Comparison of ENCODE assay signal across 13 cellular contexts in genomic region chr16:66135376-66135775, GRCh38.
DNase-seq lines count a peak whose midpoint lies in the region; ATAC-seq and TF ChIP-seq lines count a peak whose summit lies in the region.
"Had no signal": no experiment of that assay in that cellular context is flagged by ENCODE, and none has a peak within 500 bp of the region (broad histone marks: within the 10 kb centered on the region; RNA-seq: fewer than 3 reads in every experiment).

No MANE protein-coding gene starts in this region.

- H3K4me1 ChIP-seq in ascending aorta = peaks cover 0 to 3% of the 10 kb centered on the region in 2 donors
- peaks cover 9% of the 10 kb centered on the region for H3K4me1 ChIP-seq in upper lobe of right lung
- H3K4me1 ChIP-seq: left lung had no signal

- H3K9me3 ChIP-seq in ascending aorta (no peaks in the 10 kb centered on the region), upper lobe of right lung (no peaks in the 10 kb centered on the region)
- H3K9me3 ChIP-seq: left lung had no signal

- H3K9me3 Mint-ChIP-seq in nephron = no peaks in the 10 kb centered on the region
- H3K9me3 Mint-ChIP-seq: activated naive CD4-positive, alpha-beta T cell treated with anti-CD3 and anti-CD28 coated beads, Interleukin-2, amount 50 U/mL, for 24 hours; CD4-positive, alpha-beta T cell had no signal

- H3K27me3 Mint-ChIP-seq in nephron (ENCODE audit: low read depth) = peaks cover 8% of the 10 kb centered on the region

- ATAC-seq in left ventricle myocardium superior (peak; percentile 98), upper lobe of right lung (peak; percentile 61), HG02571 (IDR thresholded peaks at IDR 0.05; ENCODE audit: unreplicated experiment) (no peak), HG02973 (IDR thresholded peaks at IDR 0.05; ENCODE audit: unreplicated experiment) (no peak), HG02970 (IDR thresholded peaks at IDR 0.05; ENCODE audit: low FRiP score, unreplicated experiment) (no peak)
- ATAC-seq: activated CD4-positive, CD25-positive, alpha-beta regulatory T cell treated with anti-CD3 and anti-CD28 coated beads, Interleukin-2, amount 50 U/mL, for 24 hours; left lung had no signal

- H3K27ac Mint-ChIP-seq in nephron = peak overlapping the region; percentile 74 to 95 (median 83)
- H3K27ac Mint-ChIP-seq: activated naive CD4-positive, alpha-beta T cell treated with anti-CD3 and anti-CD28 coated beads, Interleukin-2, amount 50 U/mL, for 24 hours; CD4-positive, alpha-beta T cell had no signal

- peak; percentile 11 to 68 for DNase-seq in ascending aorta (ENCODE audit: low spot score in 2 of 2)
- DNase-seq in left ventricle myocardium superior = peak; percentile 69
- no peak for DNase-seq in upper lobe of right lung
- DNase-seq: CD4-positive, alpha-beta T cell; EL; left lung; NCI-H187 treated with DMSO at 0.1 percent for 48 hours had no signal

- H3K4me1 Mint-ChIP-seq in nephron = peaks cover 62% of the 10 kb centered on the region
- H3K4me1 Mint-ChIP-seq: activated naive CD4-positive, alpha-beta T cell treated with anti-CD3 and anti-CD28 coated beads, Interleukin-2, amount 50 U/mL, for 24 hours had no signal

- peak overlapping the region in 1 of 2 donors; percentile 50 for H3K27ac ChIP-seq in ascending aorta
- H3K27ac ChIP-seq in upper lobe of right lung = no peak overlapping the region

- no peaks in the 10 kb centered on the region for H3K36me3 ChIP-seq in ascending aorta
- H3K36me3 ChIP-seq in upper lobe of right lung = no peaks in the 10 kb centered on the region
- H3K36me3 ChIP-seq: left lung had no signal

- H3K4me3 Mint-ChIP-seq in nephron = no peak overlapping the region
- H3K4me3 Mint-ChIP-seq: activated naive CD4-positive, alpha-beta T cell treated with anti-CD3 and anti-CD28 coated beads, Interleukin-2, amount 50 U/mL, for 24 hours; CD4-positive, alpha-beta T cell had no signal

- H3K27me3 ChIP-seq in ascending aorta (no peaks in the 10 kb centered on the region), upper lobe of right lung (no peaks in the 10 kb centered on the region)

- H3K36me3 Mint-ChIP-seq in nephron (ENCODE audit: low read depth) = no peaks in the 10 kb centered on the region
- H3K36me3 Mint-ChIP-seq: activated naive CD4-positive, alpha-beta T cell treated with anti-CD3 and anti-CD28 coated beads, Interleukin-2, amount 50 U/mL, for 24 hours had no signal

- intact Hi-C loops in ascending aorta (cut with DNase I) (no loop called here), left ventricle myocardium superior (cut with micrococcal nuclease) (no loop called here), upper lobe of right lung (cut with DNase I) (no loop called here)

- TF ChIP-seq CTCF in ascending aorta (IDR thresholded peaks at IDR 0.05) (no peak), nephron (IDR thresholded peaks at IDR 0.05; ENCODE audit: unreplicated experiment in 3 of 3) (no peak), upper lobe of right lung (IDR thresholded peaks at IDR 0.05) (no peak)

- H3K4me3 ChIP-seq in ascending aorta (no peak overlapping the region), upper lobe of right lung (no peak overlapping the region)
- H3K4me3 ChIP-seq: left lung had no signal

Comparison
In these comparisons a context has a peak if more than half of its experiments do, and no peak if none do; other contexts are left out.
1. ATAC-seq: peak in left ventricle myocardium superior (single experiment) and upper lobe of right lung (single experiment); none in HG02571 (single experiment), HG02973 (single experiment) and HG02970 (single experiment).